ENCODE assay signal across 40 cellular contexts in the genomic region with DNA sequence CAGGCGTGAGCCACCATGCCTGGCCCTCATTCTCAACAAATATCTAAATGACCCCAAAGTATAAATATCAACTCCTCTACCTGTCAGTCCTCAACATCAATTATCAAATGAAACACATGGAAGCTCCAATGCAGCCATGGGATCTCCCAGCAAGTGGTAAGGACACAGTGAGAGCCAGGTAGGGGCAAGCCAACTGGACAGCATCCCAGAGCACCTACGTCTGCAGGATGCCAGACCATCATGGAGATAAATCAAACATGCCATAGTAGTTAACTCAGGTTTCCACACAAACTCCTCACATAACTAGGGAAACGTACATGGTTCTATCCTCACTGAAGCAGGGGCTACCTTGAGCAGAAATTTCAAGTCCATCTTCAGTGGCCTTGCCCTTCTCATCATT.
"Had no signal": no experiment of that assay in that cellular context is flagged by ENCODE, and none has a peak within 500 bp of the region (broad histone marks: within the 10 kb centered on the region; RNA-seq: fewer than 3 reads in every experiment).

No MANE protein-coding gene starts in this region.

- H3K9me3 ChIP-seq: adrenal gland, ascending aorta, body of pancreas had no signal

- H3K36me3 ChIP-seq: adrenal gland, ascending aorta, brain microvascular endothelial cell, breast epithelium, cardiac muscle cell had no signal

- H3K27ac Mint-ChIP-seq: activated naive CD4-positive, alpha-beta T cell treated with anti-CD3 and anti-CD28 coated beads for 36 hours; activated naive CD4-positive, alpha-beta T cell treated with anti-CD3 and anti-CD28 coated beads, Interleukin-2, amount 10 ng/mL, durations not matched to agents 7 days and 5 days; activated naive CD4-positive, alpha-beta T cell treated with anti-CD3 and anti-CD28 coated beads, Interleukin-2, amount 50 U/mL, for 24 hours; activated naive CD4-positive, alpha-beta T cell treated with anti-CD3 and anti-CD28 coated beads, Interleukin-2, amount 50 U/mL, for 72 hours; activated naive CD8-positive, alpha-beta T cell; activated naive CD8-positive, alpha-beta T cell treated with anti-CD3 and anti-CD28 coated beads for 36 hours; activated naive CD8-positive, alpha-beta T cell treated with anti-CD3 and anti-CD28 coated beads, Interleukin-2, amount 10 ng/mL, durations not matched to agents 7 days and 5 days; activated naive CD8-positive, alpha-beta T cell treated with anti-CD3 and anti-CD28 coated beads, Interleukin-2, amount 50 U/mL, for 24 hours; activated T-cell treated with anti-CD3 and anti-CD28 coated beads, Interleukin-2, amount 50 U/mL, for 24 hours; activated T-cell treated with anti-CD3 and anti-CD28 coated beads, Interleukin-2, amount 50 U/mL, for 72 hours; activated T-helper 1 cell treated with anti-CD3 and anti-CD28 coated beads, Interleukin-12 subunit alpha, Interleukin-12 subunit beta, Interleukin-2, Interleukin-4 antibody, amounts not matched to agents 30 ng/mL and 10 ng/mL and 1 ng/mL, durations not matched to agents 14 hours and 24 hours and 36 hours; activated T-helper 17 cell treated with anti-CD3 and anti-CD28 coated beads, Interleukin-2, amount 50 U/mL, for 72 hours; activated T-helper 2 cell treated with anti-CD3 and anti-CD28 coated beads, Interferon-gamma antibody, Interleukin-2, Interleukin-4, amounts not matched to agents 10 μg/mL and 5 μg/mL and 100 μg/mL, durations not matched to agents 14 hours and 24 hours and 36 hours; brain had no signal

- H3K4me1 ChIP-seq: adrenal gland, ascending aorta, body of pancreas, breast epithelium had no signal

- H3K4me1 Mint-ChIP-seq: activated naive CD4-positive, alpha-beta T cell treated with anti-CD3 and anti-CD28 coated beads, Interleukin-2, amount 10 ng/mL, durations not matched to agents 7 days and 5 days; activated naive CD4-positive, alpha-beta T cell treated with anti-CD3 and anti-CD28 coated beads, Interleukin-2, amount 50 U/mL, for 24 hours; activated naive CD8-positive, alpha-beta T cell treated with anti-CD3 and anti-CD28 coated beads for 36 hours; activated naive CD8-positive, alpha-beta T cell treated with anti-CD3 and anti-CD28 coated beads, Interleukin-2, amount 10 ng/mL, durations not matched to agents 7 days and 5 days; activated naive CD8-positive, alpha-beta T cell treated with anti-CD3 and anti-CD28 coated beads, Interleukin-2, amount 50 U/mL, for 24 hours; activated T-helper 17 cell treated with anti-CD3 and anti-CD28 coated beads, Interleukin-2, amount 50 U/mL, for 72 hours; central memory CD8-positive, alpha-beta T cell had no signal

- ATAC-seq: activated naive CD4-positive, alpha-beta T cell treated with anti-CD3 and anti-CD28 coated beads, Interleukin-2, amount 50 U/mL, for 72 hours; activated naive CD8-positive, alpha-beta T cell treated with anti-CD3 and anti-CD28 coated beads, Interleukin-2, amount 50 U/mL, for 24 hours; activated T-cell treated with anti-CD3 and anti-CD28 coated beads, Interleukin-2, amount 50 U/mL, for 4 hours; activated T-cell treated with anti-CD3 and anti-CD28 coated beads, Interleukin-2, amount 50 U/mL, for 72 hours; activated T-helper 17 cell treated with anti-CD3 and anti-CD28 coated beads, Interleukin-2, amount 50 U/mL, for 72 hours; body of pancreas had no signal

- H3K27ac ChIP-seq: adrenal gland, ascending aorta, body of pancreas, brain microvascular endothelial cell, breast epithelium, cardiac muscle cell had no signal

- H3K27me3 Mint-ChIP-seq: activated naive CD4-positive, alpha-beta T cell treated with anti-CD3 and anti-CD28 coated beads, Interleukin-2, amount 10 ng/mL, durations not matched to agents 7 days and 5 days; activated naive CD4-positive, alpha-beta T cell treated with anti-CD3 and anti-CD28 coated beads, Interleukin-2, amount 50 U/mL, for 24 hours; activated naive CD8-positive, alpha-beta T cell; activated naive CD8-positive, alpha-beta T cell treated with anti-CD3 and anti-CD28 coated beads for 36 hours; activated naive CD8-positive, alpha-beta T cell treated with anti-CD3 and anti-CD28 coated beads, Interleukin-2, amount 10 ng/mL, durations not matched to agents 7 days and 5 days; activated naive CD8-positive, alpha-beta T cell treated with anti-CD3 and anti-CD28 coated beads, Interleukin-2, amount 50 U/mL, for 24 hours; activated T-helper 17 cell treated with anti-CD3 and anti-CD28 coated beads, Interleukin-2, amount 50 U/mL, for 72 hours had no signal

- FAIRE-seq: bronchial epithelial cell had no signal

- H3K36me3 Mint-ChIP-seq: activated naive CD4-positive, alpha-beta T cell treated with anti-CD3 and anti-CD28 coated beads, Interleukin-2, amount 10 ng/mL, durations not matched to agents 7 days and 5 days; activated naive CD4-positive, alpha-beta T cell treated with anti-CD3 and anti-CD28 coated beads, Interleukin-2, amount 50 U/mL, for 24 hours; activated naive CD4-positive, alpha-beta T cell treated with anti-CD3 and anti-CD28 coated beads, Interleukin-2, amount 50 U/mL, for 72 hours; activated naive CD8-positive, alpha-beta T cell; activated naive CD8-positive, alpha-beta T cell treated with anti-CD3 and anti-CD28 coated beads for 36 hours; activated naive CD8-positive, alpha-beta T cell treated with anti-CD3 and anti-CD28 coated beads, Interleukin-2, amount 10 ng/mL, durations not matched to agents 7 days and 5 days; brain had no signal

- H3K4me3 ChIP-seq: adrenal gland, ascending aorta, body of pancreas, breast epithelium, cardiac muscle cell had no signal

- H3K27me3 ChIP-seq: ascending aorta, body of pancreas, brain microvascular endothelial cell, cardiac muscle cell had no signal

- DNase-seq: activated effector memory CD4-positive, alpha-beta T cell treated with anti-CD3 and anti-CD28 coated beads, Interleukin-2, amount 50 U/mL, for 16 hours; activated effector memory CD4-positive, alpha-beta T cell treated with Interleukin-2 at 50 U/mL for 16 hours; activated gamma-delta T cell; activated gamma-delta T cell treated with Interleukin-2 at 50 U/mL for 16 hours; activated naive CD4-positive, alpha-beta T cell; activated naive CD4-positive, alpha-beta T cell treated with anti-CD3 and anti-CD28 coated beads for 36 hours; activated naive CD4-positive, alpha-beta T cell treated with anti-CD3 and anti-CD28 coated beads, Interleukin-2, amount 10 ng/mL, durations not matched to agents 7 days and 5 days; activated naive CD4-positive, alpha-beta T cell treated with anti-CD3 and anti-CD28 coated beads, Interleukin-2, amount 50 U/mL, for 16 hours; activated naive CD4-positive, alpha-beta T cell treated with Interleukin-2 at 50 U/mL for 16 hours; activated naive CD8-positive, alpha-beta T cell treated with anti-CD3 and anti-CD28 coated beads for 36 hours; activated naive CD8-positive, alpha-beta T cell treated with anti-CD3 and anti-CD28 coated beads, Interleukin-2, amount 10 ng/mL, durations not matched to agents 7 days and 5 days; activated naive CD8-positive, alpha-beta T cell treated with anti-CD3 and anti-CD28 coated beads, Interleukin-2, amount 50 U/mL, for 24 hours; activated T-cell treated with anti-CD3 and anti-CD28 coated beads for 4 hours; activated T-cell treated with anti-CD3 and anti-CD28 coated beads, Interleukin-2, amount 50 U/mL, for 1 hour; activated T-cell treated with anti-CD3 and anti-CD28 coated beads, Interleukin-2, amount 50 U/mL, for 24 hours; activated T-cell treated with anti-CD3 and anti-CD28 coated beads, Interleukin-2, amount 50 U/mL, for 4 hours; activated T-cell treated with anti-CD3 and anti-CD28 coated beads, Interleukin-2, amount 50 U/mL, for 48 hours; activated T-cell treated with anti-CD3 and anti-CD28 coated beads, Interleukin-2, amount 50 U/mL, for 72 hours; adrenal gland; amniotic stem cell; amygdala; anterior cingulate cortex; aorta; body of pancreas; brain microvascular endothelial cell; caudate nucleus; central memory CD4-positive, alpha-beta T cell; cerebellar nuclear complex had no signal

- H3K9me3 Mint-ChIP-seq: activated naive CD4-positive, alpha-beta T cell treated with anti-CD3 and anti-CD28 coated beads for 36 hours; activated naive CD4-positive, alpha-beta T cell treated with anti-CD3 and anti-CD28 coated beads, Interleukin-2, amount 10 ng/mL, durations not matched to agents 7 days and 5 days; activated naive CD4-positive, alpha-beta T cell treated with anti-CD3 and anti-CD28 coated beads, Interleukin-2, amount 50 U/mL, for 24 hours; activated naive CD4-positive, alpha-beta T cell treated with anti-CD3 and anti-CD28 coated beads, Interleukin-2, amount 50 U/mL, for 72 hours; activated naive CD8-positive, alpha-beta T cell treated with anti-CD3 and anti-CD28 coated beads, Interleukin-2, amount 50 U/mL, for 24 hours; activated T-cell treated with anti-CD3 and anti-CD28 coated beads, Interleukin-2, amount 50 U/mL, for 4 hours; activated T-helper 17 cell treated with anti-CD3 and anti-CD28 coated beads, Interleukin-2, amount 50 U/mL, for 72 hours; activated T-helper 2 cell treated with anti-CD3 and anti-CD28 coated beads, Interferon-gamma antibody, Interleukin-2, Interleukin-4, amounts not matched to agents 10 μg/mL and 5 μg/mL and 100 μg/mL, durations not matched to agents 14 hours and 24 hours and 36 hours; central memory CD8-positive, alpha-beta T cell had no signal

- H3K4me3 Mint-ChIP-seq: activated naive CD4-positive, alpha-beta T cell treated with anti-CD3 and anti-CD28 coated beads for 36 hours; activated naive CD4-positive, alpha-beta T cell treated with anti-CD3 and anti-CD28 coated beads, Interleukin-2, amount 10 ng/mL, durations not matched to agents 7 days and 5 days; activated naive CD4-positive, alpha-beta T cell treated with anti-CD3 and anti-CD28 coated beads, Interleukin-2, amount 50 U/mL, for 24 hours; activated naive CD8-positive, alpha-beta T cell; activated naive CD8-positive, alpha-beta T cell treated with anti-CD3 and anti-CD28 coated beads for 36 hours; activated naive CD8-positive, alpha-beta T cell treated with anti-CD3 and anti-CD28 coated beads, Interleukin-2, amount 10 ng/mL, durations not matched to agents 7 days and 5 days; activated naive CD8-positive, alpha-beta T cell treated with anti-CD3 and anti-CD28 coated beads, Interleukin-2, amount 50 U/mL, for 24 hours; activated T-cell treated with anti-CD3 and anti-CD28 coated beads, Interleukin-2, amount 50 U/mL, for 24 hours; activated T-cell treated with anti-CD3 and anti-CD28 coated beads, Interleukin-2, amount 50 U/mL, for 4 hours; activated T-cell treated with anti-CD3 and anti-CD28 coated beads, Interleukin-2, amount 50 U/mL, for 72 hours; activated T-helper 1 cell treated with anti-CD3 and anti-CD28 coated beads, Interleukin-12 subunit alpha, Interleukin-12 subunit beta, Interleukin-2, Interleukin-4 antibody, amounts not matched to agents 30 ng/mL and 10 ng/mL and 1 ng/mL, durations not matched to agents 14 hours and 24 hours and 36 hours; activated T-helper 17 cell treated with anti-CD3 and anti-CD28 coated beads, Interleukin-2, amount 50 U/mL, for 72 hours; brain; central memory CD8-positive, alpha-beta T cell had no signal
